8 cellular contexts compared by ENCODE assay signal in the genomic region with DNA sequence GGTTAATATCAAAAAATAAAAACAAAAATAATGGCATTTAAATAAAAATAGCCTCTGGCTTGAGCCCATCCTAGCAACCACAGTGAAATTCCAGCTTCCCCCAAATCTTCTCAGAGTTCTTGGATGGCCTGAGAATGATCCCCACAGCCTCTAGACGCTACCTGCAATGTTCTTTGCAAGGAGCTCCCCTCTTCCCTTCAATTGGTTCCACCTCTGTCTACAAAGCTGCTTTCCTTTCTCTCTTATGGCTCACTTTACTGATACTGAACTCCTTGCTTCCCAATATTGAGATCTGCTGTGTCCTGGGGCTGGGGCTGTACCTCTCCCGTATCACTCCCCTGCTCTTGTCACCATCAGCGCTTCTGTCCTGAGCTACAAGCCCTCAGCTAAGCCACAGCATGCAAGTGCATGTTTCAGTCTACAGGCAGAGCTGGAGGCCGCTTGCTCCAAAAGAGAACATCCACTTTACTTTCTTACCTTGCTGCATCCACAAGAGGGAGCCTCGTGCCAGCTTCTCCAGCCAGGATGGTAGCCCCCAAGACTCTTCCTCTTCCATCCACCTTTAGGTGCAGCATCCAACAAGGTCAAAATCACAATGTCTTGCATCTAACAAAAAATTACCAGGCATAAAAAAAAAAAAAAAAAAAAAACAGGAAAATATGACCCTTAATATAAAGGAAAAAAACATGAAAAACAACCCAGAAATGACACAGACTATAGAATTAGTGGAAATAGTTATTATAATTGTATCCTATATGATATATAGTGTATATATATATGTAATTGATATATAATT.
A peak's percentile ranks its signal among the peaks of the same experiment; 100 is the strongest.
DNase-seq lines count a peak whose midpoint lies in the region; ATAC-seq and FAIRE-seq lines count a peak whose summit lies in the region.

No MANE protein-coding gene starts in this region.

- peak; percentile 42 for ATAC-seq in memory B cell (ENCODE audit: low read depth)
- ATAC-seq in GM18868 (IDR thresholded peaks at IDR 0.05; ENCODE audit: unreplicated experiment): no peak

- no peak overlapping the region for H3K4me3 Mint-ChIP-seq in memory B cell

- H3K27me3 Mint-ChIP-seq in memory B cell: peaks cover 26% of the 10 kb centered on the region

- no peak overlapping the region for H3K27ac Mint-ChIP-seq in memory B cell

- DNase-seq in DMS79 (lab: John Stamatoyannopoulos, UW) (peak; percentile 18), HS-27A (ENCODE audit: low read depth) (peak; percentile 29), NOMO-1 treated with DMSO at 0.1 percent for 48 hours (lab: John Stamatoyannopoulos, UW; ENCODE audit: unreplicated experiment) (peak; percentile 71), memory B cell (ENCODE audit: low spot score in 2 of 2) (no peak), HK-2 (ENCODE audit: unreplicated experiment) (no peak)
- no peak for DNase-seq in activated CD4-positive, CD25-positive, alpha-beta regulatory T cell treated with anti-CD3 and anti-CD28 coated beads, Interleukin-2, amount 50 U/mL, for 72 hours

- peaks cover 3% of the 10 kb centered on the region for H3K36me3 Mint-ChIP-seq in memory B cell

- H3K4me1 Mint-ChIP-seq in memory B cell: no peaks in the 10 kb centered on the region

- H3K9me3 Mint-ChIP-seq in memory B cell: peaks cover 11% of the 10 kb centered on the region

- peak; percentile 43 for FAIRE-seq in colon (lab: Jason Lieb, UNC)

Comparison
In these comparisons a context has a peak if more than half of its experiments do, and no peak if none do; other contexts are left out.
1. DNase-seq: peak in DMS79 (single experiment), HS-27A (single experiment) and NOMO-1 treated with DMSO at 0.1 percent for 48 hours (single experiment); none in memory B cell (0 of 2), HK-2 (single experiment) and activated CD4-positive, CD25-positive, alpha-beta regulatory T cell treated with anti-CD3 and anti-CD28 coated beads, Interleukin-2, amount 50 U/mL, for 72 hours (single experiment).